ENCODE assay signal across 8 cellular contexts in the genomic region with DNA sequence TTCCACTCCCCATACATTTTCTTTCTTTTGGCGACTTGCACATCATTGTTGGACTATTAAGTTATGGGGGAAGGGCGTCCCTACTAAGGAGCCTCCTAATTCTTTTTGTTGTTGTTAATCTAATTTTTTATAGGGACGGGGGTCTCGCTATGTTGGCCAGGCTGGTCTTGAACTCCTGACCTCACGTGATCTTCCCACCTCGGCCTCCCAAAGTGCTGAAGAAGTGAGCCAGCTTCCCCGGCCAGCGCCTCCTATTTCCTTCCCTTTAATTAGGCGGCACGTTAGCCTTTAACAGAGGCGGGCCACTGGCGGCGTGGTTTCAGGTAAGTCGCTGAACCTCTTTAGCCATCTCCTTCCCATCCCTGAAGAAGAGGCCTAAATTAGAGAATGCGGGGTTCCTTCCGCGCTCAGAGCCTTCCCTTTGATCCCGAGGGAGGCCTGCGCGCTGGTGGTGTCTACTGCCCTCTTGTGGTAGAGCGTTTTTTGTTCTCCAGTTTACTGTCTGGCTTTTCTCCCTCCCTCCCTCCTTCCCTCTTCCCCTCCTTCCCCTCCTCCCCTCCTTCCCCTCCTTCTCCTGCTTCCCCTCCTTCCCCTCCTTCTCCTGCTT. TPM values are rescaled to one million over a fixed set of nuclear protein-coding genes. Genes with fewer than 3 reads are reported as not detected.
DNase-seq lines count a peak whose midpoint lies in the region; ATAC-seq and TF ChIP-seq lines count a peak whose summit lies in the region.

No MANE protein-coding gene starts in this region.

- H3K4me1 ChIP-seq in H9 (ENCODE audit: insufficient read depth, low read length) (no peaks in the 10 kb centered on the region), colonic mucosa (no peaks in the 10 kb centered on the region)

- H3K27ac ChIP-seq in H9 (ENCODE audit: insufficient read length, low read depth, low read length): no peak overlapping the region
- H3K27ac ChIP-seq in colonic mucosa: no peak overlapping the region

- ATAC-seq in activated CD4-positive, alpha-beta T cell treated with anti-CD3 and anti-CD28 coated beads for 36 hours: peak; percentile 83
- peak; percentile 100 for ATAC-seq in left lobe of liver
- ATAC-seq in HG02884 (IDR thresholded peaks at IDR 0.05; ENCODE audit: unreplicated experiment): no peak

- no peak overlapping the region for H3K4me3 ChIP-seq in colonic mucosa

- no peak overlapping the region for H3K56ac ChIP-seq in H9 (ENCODE audit: insufficient read length, low read depth, low read length)

- no peak overlapping the region for H2BK15ac ChIP-seq in H9 (ENCODE audit: low read depth, low read length)

- H2AFZ ChIP-seq in H9 (ENCODE audit: low read length): no peak overlapping the region

- no peak overlapping the region for H2BK20ac ChIP-seq in H9 (ENCODE audit: low read depth, low read length, poor library complexity, severe bottlenecking)

- POLR2A ChIA-PET in activated CD4-positive, alpha-beta T cell treated with anti-CD3 and anti-CD28 coated beads for 36 hours (lab: Charles Lee): interaction anchor here (0.6 to 0.7 kb wide), 2 partner anchors 59 to 72 kb away, joined by 3 read pairs; no protein-coding TSS in a partner anchor

- peaks cover 0 to 3% of the 10 kb centered on the region in 2 experiments; a peak in 1 of 4 replicates for H3K4me1 Mint-ChIP-seq in H9
- H3K4me1 Mint-ChIP-seq in activated CD4-positive, alpha-beta T cell treated with anti-CD3 and anti-CD28 coated beads for 36 hours: no peaks in the 10 kb centered on the region

- H4K91ac ChIP-seq in H9 (ENCODE audit: insufficient read length, low read depth, low read length): no peak overlapping the region

- H3K9me3 Mint-ChIP-seq in H9: no peaks in the 10 kb centered on the region
- H3K9me3 Mint-ChIP-seq in activated CD4-positive, alpha-beta T cell treated with anti-CD3 and anti-CD28 coated beads for 36 hours (ENCODE audit: low read depth): no peaks in the 10 kb centered on the region

- WGBS in H9 (ENCODE audit: extremely low coverage, insufficient read length, low lambda C conversion rate): no CpG with 5 or more reads among the region's 21 CpGs

- peak; percentile 86 for DNase-seq in AG08396 (ENCODE audit: low spot score)
- peak; percentile 87 for DNase-seq in H9
- peak; percentile 55 for DNase-seq in NCI-H460 (ENCODE audit: extremely low read depth, low read depth)
- DNase-seq in activated CD4-positive, alpha-beta T cell treated with anti-CD3 and anti-CD28 coated beads for 36 hours: peak; percentile 74
- DNase-seq in colonic mucosa: peak; percentile 75
- peak; percentile 63 for DNase-seq in left lobe of liver (ENCODE audit: low spot score)
- peak; percentile 41 for DNase-seq in stimulated activated CD4-positive, alpha-beta T cell treated with anti-CD3 and anti-CD28 coated beads, Interleukin-4, amount 100 ng/mL, for 1 hour

- no peak overlapping the region for H3T11ph ChIP-seq in H9 (ENCODE audit: low read length)

- CTCF ChIA-PET in activated CD4-positive, alpha-beta T cell treated with anti-CD3 and anti-CD28 coated beads for 36 hours (lab: Charles Lee): interaction anchor here (0.6 to 2.9 kb wide), 8 partner anchors 8 to 233 kb away, joined by 3 to 12 read pairs (median 4); no protein-coding TSS in a partner anchor

- no peak overlapping the region for H2BK5ac ChIP-seq in H9 (ENCODE audit: insufficient read length, low read length)

- no peak overlapping the region for H3K4me3 Mint-ChIP-seq in H9
- H3K4me3 Mint-ChIP-seq in activated CD4-positive, alpha-beta T cell treated with anti-CD3 and anti-CD28 coated beads for 36 hours: no peak overlapping the region

- H3K79me2 ChIP-seq in H9 (ENCODE audit: insufficient read depth, low read length): no peaks in the 10 kb centered on the region

- H3K79me1 ChIP-seq in H9 (ENCODE audit: insufficient read depth, low read depth, low read length, poor library complexity, severe bottlenecking): no peaks in the 10 kb centered on the region

- H3K9me3 ChIP-seq in H9 (ENCODE audit: control insufficient read depth, low read depth, low read length): no peaks in the 10 kb centered on the region
- H3K9me3 ChIP-seq in colonic mucosa: no peaks in the 10 kb centered on the region

- H3K4me2 ChIP-seq in H9 (ENCODE audit: insufficient read depth, insufficient read length, low read length): no peak overlapping the region

- no peaks in the 10 kb centered on the region for H3K36me3 ChIP-seq in colonic mucosa

- H3K9ac ChIP-seq in H9 (ENCODE audit: extremely low read depth, insufficient read length, low read length) (no peak overlapping the region), colonic mucosa (ENCODE audit: low read depth in 2 of 2, low read length in 2 of 2) (no peak overlapping the region)

- H3K27me3 ChIP-seq in H9 (ENCODE audit: insufficient read depth, low read length) (no peaks in the 10 kb centered on the region), colonic mucosa (no peaks in the 10 kb centered on the region)

- peak; percentile 84 for TF ChIP-seq CTCF in H9 (conservative IDR thresholded peaks at IDR 0.05)
- peak; percentile 45 for TF ChIP-seq CTCF in colonic mucosa (IDR thresholded peaks at IDR 0.05)

- no peak overlapping the region for H3K14ac ChIP-seq in H9 (ENCODE audit: insufficient read depth, low read length)

- H3K23me2 ChIP-seq in H9 (ENCODE audit: insufficient read length, low read depth, low read length, poor library complexity, severe bottlenecking): no peaks in the 10 kb centered on the region

- no peak overlapping the region for H2BK12ac ChIP-seq in H9 (ENCODE audit: insufficient read length, low read depth, low read length)

- H4K20me1 ChIP-seq in H9 (ENCODE audit: control insufficient read depth, insufficient read depth, insufficient read length): no peaks in the 10 kb centered on the region

- no peak overlapping the region for H3K27ac Mint-ChIP-seq in H9
- no peak overlapping the region for H3K27ac Mint-ChIP-seq in activated CD4-positive, alpha-beta T cell treated with anti-CD3 and anti-CD28 coated beads for 36 hours

- peaks cover 8% of the 10 kb centered on the region for H3K27me3 Mint-ChIP-seq in H9 (ENCODE audit: low read depth)
- H3K27me3 Mint-ChIP-seq in activated CD4-positive, alpha-beta T cell treated with anti-CD3 and anti-CD28 coated beads for 36 hours: peaks cover 4% of the 10 kb centered on the region

- no peak overlapping the region for H2AK5ac ChIP-seq in H9 (ENCODE audit: insufficient read length, low read length)

- H2BK120ac ChIP-seq in H9 (ENCODE audit: low read depth, low read length, poor library complexity, severe bottlenecking): no peak overlapping the region

- H4K5ac ChIP-seq in H9 (ENCODE audit: insufficient read length, low read depth, low read length): no peak overlapping the region

- H3K23ac ChIP-seq in H9 (ENCODE audit: insufficient read length, low read depth, low read length): no peak overlapping the region

- H3K4ac ChIP-seq in H9 (ENCODE audit: low read depth, low read length): no peak overlapping the region

- H4K8ac ChIP-seq in H9 (replicated peaks; ENCODE audit: insufficient read length, low read depth, low read length): no peak overlapping the region

- no peaks in the 10 kb centered on the region for H3K36me3 Mint-ChIP-seq in H9 (ENCODE audit: insufficient read depth in 1 of 3, low read depth in 3 of 3)
- no peaks in the 10 kb centered on the region for H3K36me3 Mint-ChIP-seq in activated CD4-positive, alpha-beta T cell treated with anti-CD3 and anti-CD28 coated beads for 36 hours (ENCODE audit: low read depth)

- intact Hi-C loops in activated CD4-positive, alpha-beta T cell treated with anti-CD3 and anti-CD28 coated beads for 36 hours (cut with DNase I, micrococcal nuclease): loop anchor here (1.0 to 2.0 kb wide), 3 partner anchors 94 to 236 kb away; no protein-coding TSS in a partner anchor
- intact Hi-C loops in colonic mucosa (cut with DNase I): loop anchor here (5.0 kb wide), 3 partner anchors 95 to 235 kb away; no protein-coding TSS in a partner anchor

- H3K18ac ChIP-seq in H9 (ENCODE audit: insufficient read length, low read depth, low read length): no peak overlapping the region

RNA-seq across cellular contexts. Expression of a gene that starts 38.1 kb away (rescaled TPM):
- total RNA-seq in H9 (2021) (not detected in 2 replicates), colonic mucosa (under 1 TPM; 0.17 to 0.56 TPM), left lobe of liver (0.03 TPM)
- total RNA-seq in NCI-H460 (2014; rRNA removed; shearing (Covaris generic)): 0.07 TPM in 1 of 2 replicates, not detected in the other
- 0.42 TPM in 1 of 2 replicates, not detected in the other for polyA plus RNA-seq in NCI-H460 (2014; cell fraction: nucleus; rRNA removed)
- total RNA-seq in activated CD4-positive, alpha-beta T cell treated with anti-CD3 and anti-CD28 coated beads for 36 hours: 10 to 100 TPM; 26.8 to 28.2 TPM

RNA-seq across cellular contexts. Expression of a gene that starts 49.7 kb away (rescaled TPM):
- total RNA-seq in H9 (2021) (not detected in 2 replicates), colonic mucosa (under 1 TPM in 1 of 2 donors, not detected in 1; 0.20 TPM), left lobe of liver (not detected)
- not detected in 2 replicates for total RNA-seq in NCI-H460 (2014; rRNA removed; shearing (Covaris generic))
- polyA plus RNA-seq in NCI-H460 (2014; cell fraction: nucleus; rRNA removed): not detected in 2 replicates
- total RNA-seq in activated CD4-positive, alpha-beta T cell treated with anti-CD3 and anti-CD28 coated beads for 36 hours: not detected

RNA-seq across cellular contexts. Expression of a gene that starts 58.9 kb away (rescaled TPM):
- total RNA-seq in H9 (2021): 370 and 379 TPM in 2 replicates
- 230 and 257 TPM in 2 replicates for total RNA-seq in NCI-H460 (2014; rRNA removed; shearing (Covaris generic))
- polyA plus RNA-seq in NCI-H460 (2014; cell fraction: nucleus; rRNA removed): 194 and 198 TPM in 2 replicates
- total RNA-seq in activated CD4-positive, alpha-beta T cell treated with anti-CD3 and anti-CD28 coated beads for 36 hours: 100 to 1,000 TPM; 294 to 390 TPM
- total RNA-seq in colonic mucosa: 100 to 1,000 TPM; 184 to 330 TPM
- 198 TPM for total RNA-seq in left lobe of liver

Comparison
In these comparisons a context has a peak if more than half of its experiments do, and no peak if none do; other contexts are left out.
1. RNA of a gene that starts 38.1 kb away (total RNA-seq): 26.8 to 28.2 TPM in activated CD4-positive, alpha-beta T cell treated with anti-CD3 and anti-CD28 coated beads for 36 hours; 0.17 to 0.56 TPM in colonic mucosa, 0.07 TPM in NCI-H460, 0.03 TPM in left lobe of liver (single experiment) and not detected in H9; every median in the first group is over 10 times any median in the second.
2. Peak in every context shown above with its lines, with median percentiles within 50 percentile points of each other: DNase-seq.